Comparison of ENCODE assay signal across 12 cellular contexts in the genomic region with DNA sequence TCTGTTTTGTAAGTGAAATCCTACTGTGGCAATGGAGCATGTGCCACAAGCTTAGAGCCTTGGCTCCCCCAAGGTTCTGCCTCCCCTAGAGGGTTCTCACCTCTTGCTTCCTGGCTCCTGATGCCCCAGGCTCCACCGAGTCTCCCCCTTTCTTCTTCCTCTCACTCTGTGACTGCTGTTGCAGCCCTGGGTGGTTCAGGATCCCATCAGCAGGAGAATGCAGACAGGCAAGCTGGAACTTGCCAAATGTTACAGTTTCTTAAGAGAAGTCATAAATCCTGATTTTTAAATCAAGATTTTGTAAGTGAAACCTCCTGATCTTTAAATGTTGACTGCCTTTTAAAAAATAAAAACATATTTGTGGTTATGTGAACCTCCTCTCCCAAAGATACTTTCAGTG.
"Had no signal": no experiment of that assay in that cellular context is flagged by ENCODE, and none has a peak within 500 bp of the region (broad histone marks: within the 10 kb centered on the region; RNA-seq: fewer than 3 reads in every experiment).

No MANE protein-coding gene starts in this region.

- H3K36me3 ChIP-seq: ascending aorta, stomach, thoracic aorta had no signal

- H3K27me3 ChIP-seq: ascending aorta, dorsolateral prefrontal cortex, stomach had no signal

- H3K4me3 ChIP-seq: ascending aorta, dorsolateral prefrontal cortex, stomach, thoracic aorta had no signal

- ATAC-seq: activated naive CD8-positive, alpha-beta T cell treated with anti-CD3 and anti-CD28 coated beads, Interleukin-2, amount 50 U/mL, for 24 hours; activated T-helper 17 cell treated with anti-CD3 and anti-CD28 coated beads, Interleukin-2, amount 50 U/mL, for 72 hours; sciatic nerve had no signal

- H3K27ac ChIP-seq: ascending aorta, dorsolateral prefrontal cortex, stomach, thoracic aorta had no signal

- H3K27me3 Mint-ChIP-seq: activated naive CD8-positive, alpha-beta T cell treated with anti-CD3 and anti-CD28 coated beads, Interleukin-2, amount 50 U/mL, for 24 hours had no signal

- H3K9me3 ChIP-seq: ascending aorta, stomach, thoracic aorta had no signal

- DNase-seq: activated CD4-positive, CD25-positive, alpha-beta regulatory T cell treated with anti-CD3 and anti-CD28 coated beads, Interleukin-2, amount 50 U/mL, for 72 hours; activated naive CD4-positive, alpha-beta T cell treated with anti-CD3 and anti-CD28 coated beads for 36 hours; activated naive CD8-positive, alpha-beta T cell treated with anti-CD3 and anti-CD28 coated beads, Interleukin-2, amount 50 U/mL, for 24 hours; dorsolateral prefrontal cortex; endodermal cell; hippocampal formation; stimulated activated CD4-positive, alpha-beta T cell treated with anti-CD3 and anti-CD28 coated beads, Interleukin-1b, Interleukin-23, amount 100 ng/mL, for 48 hours; stomach had no signal

- H3K9me3 Mint-ChIP-seq: activated naive CD4-positive, alpha-beta T cell treated with anti-CD3 and anti-CD28 coated beads for 36 hours; activated naive CD8-positive, alpha-beta T cell treated with anti-CD3 and anti-CD28 coated beads, Interleukin-2, amount 50 U/mL, for 24 hours; endodermal cell had no signal

- H3K27ac Mint-ChIP-seq: activated naive CD4-positive, alpha-beta T cell treated with anti-CD3 and anti-CD28 coated beads for 36 hours; activated naive CD8-positive, alpha-beta T cell treated with anti-CD3 and anti-CD28 coated beads, Interleukin-2, amount 50 U/mL, for 24 hours; activated T-helper 17 cell treated with anti-CD3 and anti-CD28 coated beads, Interleukin-2, amount 50 U/mL, for 72 hours; endodermal cell had no signal

- H3K4me3 Mint-ChIP-seq: activated naive CD4-positive, alpha-beta T cell treated with anti-CD3 and anti-CD28 coated beads for 36 hours; activated naive CD8-positive, alpha-beta T cell treated with anti-CD3 and anti-CD28 coated beads, Interleukin-2, amount 50 U/mL, for 24 hours; activated T-helper 17 cell treated with anti-CD3 and anti-CD28 coated beads, Interleukin-2, amount 50 U/mL, for 72 hours; endodermal cell had no signal

- H3K4me1 ChIP-seq: ascending aorta, stomach had no signal
